Comparison of ENCODE assay signal across 1 cellular context in the genomic region with DNA sequence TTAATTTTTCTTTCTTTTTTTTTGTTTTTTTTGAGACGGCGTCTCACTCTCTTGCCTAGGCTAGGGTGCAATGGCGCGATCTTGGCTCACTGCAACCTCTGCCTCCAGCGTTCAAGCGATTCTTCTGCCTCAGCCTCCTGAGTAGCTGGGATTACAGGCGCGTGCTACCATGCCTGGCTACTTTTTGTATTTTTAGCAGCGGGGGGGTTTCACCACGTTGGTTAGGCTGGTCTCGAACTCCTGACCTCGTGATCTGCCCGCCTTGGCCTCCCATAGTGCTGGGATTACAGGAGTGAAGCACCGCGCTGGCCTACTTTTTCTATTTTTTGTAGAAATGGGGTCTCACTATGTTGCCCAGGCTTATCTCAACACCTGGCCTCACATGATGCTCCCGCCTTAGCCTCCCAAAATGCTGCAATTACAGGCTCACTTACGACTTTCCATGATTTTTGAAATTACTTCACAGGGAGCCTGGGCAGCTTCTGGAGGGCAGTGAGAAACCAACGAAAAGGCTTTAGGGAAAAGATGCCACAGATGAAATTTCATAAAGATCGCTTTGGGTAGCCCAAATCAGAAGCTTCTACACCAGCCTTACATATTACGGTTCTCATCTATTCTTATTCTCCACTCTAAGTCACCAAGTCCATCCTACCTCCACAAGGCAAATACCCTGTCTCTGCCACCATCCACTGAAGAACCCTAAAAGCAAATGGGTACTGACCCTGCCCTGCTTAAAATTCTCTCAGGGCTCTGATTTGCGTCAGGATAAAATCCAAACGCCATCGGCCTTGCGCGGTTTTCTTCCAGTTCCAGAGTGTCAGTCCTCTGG.
TF ChIP-seq lines count a peak whose summit lies in the region.

No MANE protein-coding gene starts in this region.

TF ChIP-seq in HCT116, 20 proteins besides CTCF, POLR2A, EP300 and RAD21 (continued from another document):
- TF ChIP-seq POLR2AphosphoS5 (IDR thresholded peaks at IDR 0.05; ENCODE audit: low read depth, low read length), result no peak
- TF ChIP-seq SP1 (IDR thresholded peaks at IDR 0.05; ENCODE audit: low read depth), result no peak
- TF ChIP-seq, protein P1, sequence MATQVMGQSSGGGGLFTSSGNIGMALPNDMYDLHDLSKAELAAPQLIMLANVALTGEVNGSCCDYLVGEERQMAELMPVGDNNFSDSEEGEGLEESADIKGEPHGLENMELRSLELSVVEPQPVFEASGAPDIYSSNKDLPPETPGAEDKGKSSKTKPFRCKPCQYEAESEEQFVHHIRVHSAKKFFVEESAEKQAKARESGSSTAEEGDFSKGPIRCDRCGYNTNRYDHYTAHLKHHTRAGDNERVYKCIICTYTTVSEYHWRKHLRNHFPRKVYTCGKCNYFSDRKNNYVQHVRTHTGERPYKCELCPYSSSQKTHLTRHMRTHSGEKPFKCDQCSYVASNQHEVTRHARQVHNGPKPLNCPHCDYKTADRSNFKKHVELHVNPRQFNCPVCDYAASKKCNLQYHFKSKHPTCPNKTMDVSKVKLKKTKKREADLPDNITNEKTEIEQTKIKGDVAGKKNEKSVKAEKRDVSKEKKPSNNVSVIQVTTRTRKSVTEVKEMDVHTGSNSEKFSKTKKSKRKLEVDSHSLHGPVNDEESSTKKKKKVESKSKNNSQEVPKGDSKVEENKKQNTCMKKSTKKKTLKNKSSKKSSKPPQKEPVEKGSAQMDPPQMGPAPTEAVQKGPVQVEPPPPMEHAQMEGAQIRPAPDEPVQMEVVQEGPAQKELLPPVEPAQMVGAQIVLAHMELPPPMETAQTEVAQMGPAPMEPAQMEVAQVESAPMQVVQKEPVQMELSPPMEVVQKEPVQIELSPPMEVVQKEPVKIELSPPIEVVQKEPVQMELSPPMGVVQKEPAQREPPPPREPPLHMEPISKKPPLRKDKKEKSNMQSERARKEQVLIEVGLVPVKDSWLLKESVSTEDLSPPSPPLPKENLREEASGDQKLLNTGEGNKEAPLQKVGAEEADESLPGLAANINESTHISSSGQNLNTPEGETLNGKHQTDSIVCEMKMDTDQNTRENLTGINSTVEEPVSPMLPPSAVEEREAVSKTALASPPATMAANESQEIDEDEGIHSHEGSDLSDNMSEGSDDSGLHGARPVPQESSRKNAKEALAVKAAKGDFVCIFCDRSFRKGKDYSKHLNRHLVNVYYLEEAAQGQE (IDR thresholded peaks at IDR 0.05; ENCODE audit: low read depth), result no peak
- no peak for TF ChIP-seq SIN3A (IDR thresholded peaks at IDR 0.05; ENCODE audit: low read depth)
- TF ChIP-seq, protein P2, sequence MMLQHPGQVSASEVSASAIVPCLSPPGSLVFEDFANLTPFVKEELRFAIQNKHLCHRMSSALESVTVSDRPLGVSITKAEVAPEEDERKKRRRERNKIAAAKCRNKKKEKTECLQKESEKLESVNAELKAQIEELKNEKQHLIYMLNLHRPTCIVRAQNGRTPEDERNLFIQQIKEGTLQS (IDR thresholded peaks at IDR 0.05), result no peak
- TF ChIP-seq YY1 (IDR thresholded peaks at IDR 0.05; ENCODE audit: extremely low read depth, insufficient replicate concordance, low read depth, low read length), result no peak
- no peak for TF ChIP-seq CEBPB (IDR thresholded peaks at IDR 0.05; ENCODE audit: low read depth)
- TF ChIP-seq EZH2 (IDR thresholded peaks at IDR 0.05), result no peak
- no peak for TF ChIP-seq SRF (IDR thresholded peaks at IDR 0.05; ENCODE audit: low read depth)
- TF ChIP-seq, protein P3, sequence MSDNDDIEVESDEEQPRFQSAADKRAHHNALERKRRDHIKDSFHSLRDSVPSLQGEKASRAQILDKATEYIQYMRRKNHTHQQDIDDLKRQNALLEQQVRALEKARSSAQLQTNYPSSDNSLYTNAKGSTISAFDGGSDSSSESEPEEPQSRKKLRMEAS (IDR thresholded peaks at IDR 0.05), result no peak
- TF ChIP-seq, protein P4, sequence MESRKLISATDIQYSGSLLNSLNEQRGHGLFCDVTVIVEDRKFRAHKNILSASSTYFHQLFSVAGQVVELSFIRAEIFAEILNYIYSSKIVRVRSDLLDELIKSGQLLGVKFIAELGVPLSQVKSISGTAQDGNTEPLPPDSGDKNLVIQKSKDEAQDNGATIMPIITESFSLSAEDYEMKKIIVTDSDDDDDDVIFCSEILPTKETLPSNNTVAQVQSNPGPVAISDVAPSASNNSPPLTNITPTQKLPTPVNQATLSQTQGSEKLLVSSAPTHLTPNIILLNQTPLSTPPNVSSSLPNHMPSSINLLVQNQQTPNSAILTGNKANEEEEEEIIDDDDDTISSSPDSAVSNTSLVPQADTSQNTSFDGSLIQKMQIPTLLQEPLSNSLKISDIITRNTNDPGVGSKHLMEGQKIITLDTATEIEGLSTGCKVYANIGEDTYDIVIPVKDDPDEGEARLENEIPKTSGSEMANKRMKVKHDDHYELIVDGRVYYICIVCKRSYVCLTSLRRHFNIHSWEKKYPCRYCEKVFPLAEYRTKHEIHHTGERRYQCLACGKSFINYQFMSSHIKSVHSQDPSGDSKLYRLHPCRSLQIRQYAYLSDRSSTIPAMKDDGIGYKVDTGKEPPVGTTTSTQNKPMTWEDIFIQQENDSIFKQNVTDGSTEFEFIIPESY (IDR thresholded peaks at IDR 0.05; ENCODE audit: extremely low read depth, insufficient replicate concordance, low read length), result no peak
- TF ChIP-seq EZH2phosphoT487 (IDR thresholded peaks at IDR 0.05; ENCODE audit: borderline replicate concordance), result no peak
- TF ChIP-seq TCF7L2 (IDR thresholded peaks at IDR 0.05; ENCODE audit: borderline replicate concordance, extremely low read depth, insufficient read depth, insufficient read length), result no peak
- no peak for TF ChIP-seq JUND (IDR thresholded peaks at IDR 0.05)
